15 cellular contexts compared by ENCODE assay signal in genomic region chr19:31761281-31761913, GRCh38.
DNase-seq lines count a peak whose midpoint lies in the region; ATAC-seq and TF ChIP-seq lines count a peak whose summit lies in the region.
"Had no signal": no experiment of that assay in that cellular context is flagged by ENCODE, and none has a peak within 500 bp of the region (broad histone marks: within the 10 kb centered on the region; RNA-seq: fewer than 3 reads in every experiment).

No MANE protein-coding gene starts in this region.

- H3K9me3 Mint-ChIP-seq in GM23338 (peaks cover 8% of the 10 kb centered on the region; the same call in 2 of the 3 replicates), WTC11 (peaks cover 30% of the 10 kb centered on the region)

- no peak overlapping the region for H4K91ac ChIP-seq in neuronal stem cell (ENCODE audit: low read depth, low read length, poor library complexity)

- no peaks in the 10 kb centered on the region for H3K36me3 ChIP-seq in GM23338 (ENCODE audit: insufficient read depth)
- no peaks in the 10 kb centered on the region for H3K36me3 ChIP-seq in neuronal stem cell (replicated peaks in 1 of 2; ENCODE audit: control insufficient read depth in 2 of 2, insufficient read depth in 2 of 2, low read length in 2 of 2)

- CTCF ChIA-PET in WTC11 (lab: Charles Lee): no interaction called here

- H3K79me1 ChIP-seq in neuronal stem cell (ENCODE audit: low read depth, low read length): no peaks in the 10 kb centered on the region

- H3K4me1 Mint-ChIP-seq in GM23338 (peaks cover 9% of the 10 kb centered on the region), WTC11 (peaks cover 8% of the 10 kb centered on the region)
- H3K4me1 Mint-ChIP-seq: CD4-positive, alpha-beta memory T cell had no signal

- no peak overlapping the region for H2BK120ac ChIP-seq in neuronal stem cell (ENCODE audit: low read depth, low read length)

- no peak overlapping the region for H2BK5ac ChIP-seq in neuronal stem cell (ENCODE audit: low read length)

- H3K4me1 ChIP-seq in GM23338 (ENCODE audit: insufficient read depth) (no peaks in the 10 kb centered on the region; the same call in 1 of the 2 replicates), neuronal stem cell (ENCODE audit: control insufficient read depth in 2 of 2, insufficient read depth in 1 of 2, low read depth in 1 of 2, low read length in 2 of 2) (peaks cover 0 to 7% of the 10 kb centered on the region in 2 donors)

- H2BK15ac ChIP-seq in neuronal stem cell (ENCODE audit: low read length): no peak overlapping the region

- H3F3A ChIP-seq in GM23338 (replicated peaks; ENCODE audit: low read depth): no peaks in the 10 kb centered on the region

- H3K36me3 Mint-ChIP-seq in GM23338 (ENCODE audit: low read depth): peaks cover 3% of the 10 kb centered on the region; the same call in 1 of the 3 replicates
- H3K36me3 Mint-ChIP-seq in WTC11: peaks cover 10% of the 10 kb centered on the region
- H3K36me3 Mint-ChIP-seq: CD4-positive, alpha-beta memory T cell had no signal

- H4K20me1 ChIP-seq in GM23338 (replicated peaks; ENCODE audit: insufficient read depth): no peaks in the 10 kb centered on the region

- H3K27me3 Mint-ChIP-seq in GM23338 (ENCODE audit: insufficient read depth, low read depth, poor library complexity): no peaks in the 10 kb centered on the region
- H3K27me3 Mint-ChIP-seq in WTC11 (ENCODE audit: low read depth): no peaks in the 10 kb centered on the region
- H3K27me3 Mint-ChIP-seq: CD4-positive, alpha-beta memory T cell had no signal

- no peaks in the 10 kb centered on the region for H3K79me2 ChIP-seq in GM23338 (replicated peaks; ENCODE audit: insufficient read depth)

- no peak for TF ChIP-seq CTCF in GM23338 (conservative IDR thresholded peaks at IDR 0.05; ENCODE audit: low read depth in 2 of 2)
- TF ChIP-seq CTCF in WTC11 (IDR thresholded peaks at IDR 0.05): no peak

- no peak overlapping the region for H4K8ac ChIP-seq in neuronal stem cell (ENCODE audit: low read depth, low read length)

- H3K14ac ChIP-seq in neuronal stem cell (ENCODE audit: low read length): no peak overlapping the region

- in situ Hi-C loops in G401 (cut with HindIII; ENCODE audit: low sequenced_read_pairs): no loop called here

- H3K18ac ChIP-seq in neuronal stem cell (ENCODE audit: low read length): peak overlapping the region; percentile 53

- H3K9me3 ChIP-seq in neuronal stem cell (replicated peaks in 1 of 2; ENCODE audit: control insufficient read depth in 2 of 2, insufficient read depth in 1 of 2, low read depth in 1 of 2, low read length in 2 of 2): no peaks in the 10 kb centered on the region

- H3K4ac ChIP-seq in neuronal stem cell (ENCODE audit: low read length): no peak overlapping the region

- H3K4me3 Mint-ChIP-seq in GM23338: no peak overlapping the region
- no peak overlapping the region for H3K4me3 Mint-ChIP-seq in WTC11
- H3K4me3 Mint-ChIP-seq: CD4-positive, alpha-beta memory T cell had no signal

- peak; percentile 81 for ATAC-seq in GM23338
- ATAC-seq in WTC11: peak; percentile 56

- no peak overlapping the region for H3K27ac Mint-ChIP-seq in GM23338
- no peak overlapping the region for H3K27ac Mint-ChIP-seq in WTC11
- H3K27ac Mint-ChIP-seq: CD4-positive, alpha-beta memory T cell had no signal

- no peak overlapping the region for H3K9ac ChIP-seq in neuronal stem cell (ENCODE audit: low read depth, low read length, poor library complexity)

- H2BK12ac ChIP-seq in neuronal stem cell (ENCODE audit: low read length): no peak overlapping the region

- DNase-seq in GM23338 (ENCODE audit: low spot score): peak; percentile 32
- DNase-seq in WTC11 (ENCODE audit: low spot score): no peak
- peak; percentile 36 for DNase-seq in iPS-NIHi11 (ENCODE audit: low spot score)
- DNase-seq in neuronal stem cell (ENCODE audit: low spot score): no peak
- no peak for DNase-seq in HuH-7.5 (ENCODE audit: low spot score)
- DNase-seq in G401 (ENCODE audit: low spot score): no peak
- DNase-seq in LoVo (ENCODE audit: low spot score): no peak
- DNase-seq in DMS53 (lab: John Stamatoyannopoulos, UW): no peak
- DNase-seq: C1 segment of cervical spinal cord; Calu3; CD4-positive, alpha-beta memory T cell; COR-L47; DND-41; GF-D8; HCEC 1CT had no signal

- peak overlapping the region; percentile 43; the same call in 1 of the 2 replicates for H2AFZ ChIP-seq in GM23338
- H2AFZ ChIP-seq in neuronal stem cell (ENCODE audit: low read length): no peak overlapping the region

- no peak overlapping the region for H2AK5ac ChIP-seq in neuronal stem cell (ENCODE audit: low read depth, low read length)

- no peak overlapping the region for H3K27ac ChIP-seq in GM23338 (ENCODE audit: low read depth)
- no peak overlapping the region for H3K27ac ChIP-seq in neuronal stem cell (replicated peaks; ENCODE audit: low read length)

- H3K23ac ChIP-seq in neuronal stem cell (ENCODE audit: low read depth, low read length, poor library complexity): no peak overlapping the region

- POLR2A ChIA-PET in WTC11 (lab: Charles Lee): no interaction called here

- H3K4me2 ChIP-seq in GM23338 (no peak overlapping the region), neuronal stem cell (ENCODE audit: insufficient read depth, low read length, poor library complexity, severe bottlenecking) (no peak overlapping the region)

- no CpG with 5 or more reads among the region's 15 CpGs for WGBS in neuronal stem cell (ENCODE audit: extremely low coverage in 2 of 2, insufficient read length in 2 of 2, insufficient replicate concordance in 1 of 2), 2 donors

- H3K9me2 ChIP-seq in GM23338 (ENCODE audit: insufficient read depth): peaks cover 6% of the 10 kb centered on the region; the same call in 1 of the 2 replicates

- no peak overlapping the region for H3K4me3 ChIP-seq in GM23338
- H3K4me3 ChIP-seq in neuronal stem cell (ENCODE audit: low read length in 2 of 2): no peak overlapping the region

- H3K27me3 ChIP-seq in GM23338 (ENCODE audit: insufficient read depth) (no peaks in the 10 kb centered on the region), neuronal stem cell (ENCODE audit: control insufficient read depth in 3 of 3, insufficient read depth in 3 of 3, low read depth in 1 of 3, low read length in 3 of 3) (no peaks in the 10 kb centered on the region)

TF ChIP-seq in GM23338, 12 proteins besides CTCF, POLR2A, EP300 and RAD21:
- no peak for TF ChIP-seq POLR2AphosphoS5 (IDR thresholded peaks at IDR 0.05; ENCODE audit: low read depth)
TF ChIP-seq in GM23338: peak in this region for 0.

TF ChIP-seq in WTC11, 78 proteins besides CTCF, POLR2A, EP300 and RAD21:
- TF ChIP-seq STAT6 (CRISPR knock-in tag; conservative IDR thresholded peaks at IDR 0.05; ENCODE audit: low read depth) (no peak), ATF2 (CRISPR knock-in tag; IDR thresholded peaks at IDR 0.05; ENCODE audit: borderline replicate concordance, low read depth) (no peak), ZNF425 (CRISPR knock-in tag; conservative IDR thresholded peaks at IDR 0.05) (no peak)

Comparison
In these comparisons a context has a peak if more than half of its experiments do, and no peak if none do; other contexts are left out.
1. DNase-seq: peak in GM23338 (single experiment) and iPS-NIHi11 (single experiment); none in WTC11 (single experiment), neuronal stem cell (single experiment), HuH-7.5 (single experiment), G401 (single experiment), LoVo (single experiment) and DMS53 (single experiment).